In the genomic region with DNA sequence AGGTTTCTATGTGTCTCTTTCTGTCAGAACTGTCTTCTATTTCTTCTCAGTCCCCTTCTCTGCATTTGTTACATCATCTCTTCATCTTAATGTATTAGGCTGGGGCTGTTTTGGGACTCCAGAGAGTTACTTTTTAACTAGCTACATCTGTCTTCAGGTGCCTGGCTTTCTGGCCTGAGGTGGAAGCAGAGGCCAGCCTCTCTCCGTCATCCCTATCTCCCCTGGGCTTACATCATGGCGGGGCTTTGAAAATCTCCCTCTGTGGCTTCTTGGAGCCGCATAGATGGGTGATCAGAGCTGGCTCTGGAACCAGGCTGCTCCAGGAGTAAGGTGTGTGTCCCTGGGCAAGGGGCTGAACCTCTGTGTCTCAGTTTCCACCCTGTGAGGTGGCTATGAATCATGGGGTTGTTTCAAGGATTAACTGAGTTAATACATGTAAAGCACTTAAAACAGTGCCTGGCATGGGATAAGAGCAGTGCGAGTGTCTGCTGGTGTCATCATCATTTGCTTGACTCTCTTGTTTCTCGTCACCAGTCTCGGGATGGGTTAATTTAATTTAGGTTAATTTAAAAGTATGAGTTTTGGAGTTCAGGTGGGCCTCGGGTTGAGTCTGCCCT, we compare ENCODE assay signal across 9 cellular contexts. TPM values are rescaled to one million over a fixed set of nuclear protein-coding genes. Genes with fewer than 3 reads are reported as not detected.
DNase-seq lines count a peak whose midpoint lies in the region; ATAC-seq and TF ChIP-seq lines count a peak whose summit lies in the region.
"Had no signal": no experiment of that assay in that cellular context is flagged by ENCODE, and none has a peak within 500 bp of the region (broad histone marks: within the 10 kb centered on the region; RNA-seq: fewer than 3 reads in every experiment).

No MANE protein-coding gene starts in this region.

- H3K27me3 Mint-ChIP-seq in T-helper 1 cell treated with Interleukin-12 subunit alpha and Interleukin-12 subunit beta and Interleukin-4 antibody, amounts not matched to agents 30 μg/mL and 1 μg/mL, for 36 hours (ENCODE audit: low read depth) = no peaks in the 10 kb centered on the region
- no peaks in the 10 kb centered on the region for H3K27me3 Mint-ChIP-seq in T-cell

- H3K9me3 Mint-ChIP-seq in T-helper 1 cell treated with Interleukin-12 subunit alpha and Interleukin-12 subunit beta and Interleukin-4 antibody, amounts not matched to agents 30 μg/mL and 1 μg/mL, for 36 hours = no peaks in the 10 kb centered on the region
- H3K9me3 Mint-ChIP-seq in T-cell = no peaks in the 10 kb centered on the region

- H3K27ac Mint-ChIP-seq in T-helper 1 cell treated with Interleukin-12 subunit alpha and Interleukin-12 subunit beta and Interleukin-4 antibody, amounts not matched to agents 30 μg/mL and 1 μg/mL, for 36 hours = peak overlapping the region; percentile 46
- peak overlapping the region; percentile 16 to 61 for H3K27ac Mint-ChIP-seq in T-cell

- POLR2A ChIA-PET in T-cell (lab: Charles Lee) = no interaction called here

- CTCF ChIA-PET in T-cell (lab: Charles Lee) = no interaction called here

- H3K4me3 ChIP-seq in fibroblast of pulmonary artery (replicated peaks; ENCODE audit: low read depth, low read length) (peak overlapping the region; percentile 93), skin epidermis (no peak overlapping the region)

- H3K36me3 Mint-ChIP-seq in T-helper 1 cell treated with Interleukin-12 subunit alpha and Interleukin-12 subunit beta and Interleukin-4 antibody, amounts not matched to agents 30 μg/mL and 1 μg/mL, for 36 hours (ENCODE audit: low read depth) = peaks cover 22% of the 10 kb centered on the region
- peaks cover 31% of the 10 kb centered on the region for H3K36me3 Mint-ChIP-seq in T-cell

- no peak for TF ChIP-seq CTCF in fibroblast of pulmonary artery (IDR thresholded peaks at IDR 0.05; ENCODE audit: low read length, missing control alignments)

- DNase-seq in T-helper 1 cell (no peak), T-cell (no peak), fibroblast of pulmonary artery (ENCODE audit: low read depth) (no peak), NCI-H2081 treated with DMSO at 0.1 percent for 48 hours (lab: John Stamatoyannopoulos, UW) (no peak), GM19240 (ENCODE audit: insufficient read length, low spot score) (no peak)
- DNase-seq: T-helper 9 cell had no signal

- H3K27ac ChIP-seq in skin epidermis = peak overlapping the region in 11 of 21 experiments; percentile 14 to 97 (median 35)

- peaks cover 38% of the 10 kb centered on the region for H3K4me1 Mint-ChIP-seq in T-helper 1 cell treated with Interleukin-12 subunit alpha and Interleukin-12 subunit beta and Interleukin-4 antibody, amounts not matched to agents 30 μg/mL and 1 μg/mL, for 36 hours (ENCODE audit: low read depth)
- H3K4me1 Mint-ChIP-seq in T-cell = peaks cover 56 to 71% (median 64%) of the 10 kb centered on the region in 3 donors

- H3K4me3 Mint-ChIP-seq in T-helper 1 cell treated with Interleukin-12 subunit alpha and Interleukin-12 subunit beta and Interleukin-4 antibody, amounts not matched to agents 30 μg/mL and 1 μg/mL, for 36 hours = peak overlapping the region; percentile 97
- peak overlapping the region; percentile 95 to 98 (median 96) for H3K4me3 Mint-ChIP-seq in T-cell

- ATAC-seq in T-cell (replicated peaks in 1 of 4) (no peak), HG03521 (IDR thresholded peaks at IDR 0.05; ENCODE audit: unreplicated experiment) (no peak)

RNA-seq across cellular contexts. Expression of gene EPN1, which starts 2.0 kb away (rescaled TPM):
- total RNA-seq in T-cell = 10 to 100 TPM; 32.6 to 75.2 (median 60.6) TPM

RNA-seq across cellular contexts. Expression of gene U2AF2, which starts 22.2 kb away (rescaled TPM):
- total RNA-seq in T-cell = 100 to 1,000 TPM; 254 to 310 (median 303) TPM

RNA-seq across cellular contexts. Expression of gene CCDC106, which starts 29.0 kb away (rescaled TPM):
- total RNA-seq in T-cell = 1 to 10 TPM; 1.7 to 4.7 (median 3.8) TPM

RNA-seq across cellular contexts. Expression of gene ZNF581, which starts 33.5 kb away (rescaled TPM):
- 10 to 100 TPM; 26.4 to 38.7 (median 31.9) TPM for total RNA-seq in T-cell

RNA-seq across cellular contexts. Expression of gene ZNF580, which starts 36.2 kb away (rescaled TPM):
- total RNA-seq in T-cell = 100 to 1,000 TPM in 2 of 5 donors, 10 to 100 TPM in 3; 44.6 to 116 (median 94.2) TPM
